ENCODE assay signal across 13 cellular contexts in the genomic region with DNA sequence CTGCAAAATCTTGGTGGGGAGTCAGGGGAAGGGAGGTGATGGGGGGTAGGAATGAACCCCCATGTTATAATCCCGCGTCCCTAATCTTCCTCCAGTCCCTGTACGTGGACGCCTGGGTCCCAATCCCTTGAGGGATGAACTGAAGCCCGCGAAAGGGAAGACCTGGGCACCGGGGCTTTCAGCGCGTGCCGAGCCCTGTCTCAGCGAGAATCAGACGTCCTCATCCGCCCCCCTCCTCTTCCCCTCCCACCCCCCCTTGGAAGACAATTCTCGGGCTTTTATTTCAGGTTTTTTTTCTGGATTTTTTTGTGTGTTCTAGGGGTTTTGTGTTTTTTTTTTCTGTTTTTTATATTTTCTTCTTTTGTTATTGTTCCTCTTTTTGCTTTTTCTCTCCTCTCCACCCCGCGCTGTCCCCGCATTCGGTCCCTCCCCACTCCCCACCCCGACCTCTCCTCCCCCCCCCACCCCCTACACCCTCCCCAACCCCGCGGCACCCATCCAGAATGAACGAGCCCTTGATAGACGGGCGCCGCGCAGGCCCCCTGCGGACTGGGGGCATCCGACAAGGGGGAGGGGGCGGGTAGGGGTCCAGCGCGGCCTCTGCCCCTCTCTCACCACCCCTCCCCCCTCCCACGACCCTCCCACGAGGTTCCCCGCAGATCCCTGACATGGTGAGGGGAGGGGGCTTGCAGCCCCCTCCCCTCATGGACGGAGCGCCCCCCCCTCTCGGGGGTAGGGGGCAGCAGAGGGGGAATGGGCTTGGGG. TPM values are rescaled to one million over a fixed set of nuclear protein-coding genes. Genes with fewer than 3 reads are reported as not detected.
DNase-seq lines count a peak whose midpoint lies in the region; ATAC-seq and TF ChIP-seq lines count a peak whose summit lies in the region.
"Had no signal": no experiment of that assay in that cellular context is flagged by ENCODE, and none has a peak within 500 bp of the region (broad histone marks: within the 10 kb centered on the region; RNA-seq: fewer than 3 reads in every experiment).

No MANE protein-coding gene starts in this region.

- no peak for ATAC-seq in HCT116
- no peak for ATAC-seq in naive thymus-derived CD4-positive, alpha-beta T cell
- no peak for ATAC-seq in GM19397 (IDR thresholded peaks at IDR 0.05; ENCODE audit: unreplicated experiment)
- ATAC-seq in HG02571 (IDR thresholded peaks at IDR 0.05; ENCODE audit: unreplicated experiment) = no peak
- ATAC-seq: GM12878 had no signal

- no peak for TF ChIP-seq RAD21 in HCT116 (IDR thresholded peaks at IDR 0.05; ENCODE audit: low read depth)

- 0 out of 2 replicates have a peak overlapping the region, but pooled peaks have one; percentile 81 for H3K27ac ChIP-seq in HCT116 (ENCODE audit: low read depth, low read length)
- no peak overlapping the region for H3K27ac ChIP-seq in naive thymus-derived CD4-positive, alpha-beta T cell (ENCODE audit: low read depth, low read length)

- peak overlapping the region; percentile 92 for H3K4me2 ChIP-seq in HCT116 (ENCODE audit: low read length)

- POLR2A ChIA-PET in AG04449 (lab: Yijun Ruan, JAX) = no interaction called here
- POLR2A ChIA-PET in HCT116 (lab: Charles Lee) = no interaction called here
- POLR2A ChIA-PET in naive thymus-derived CD4-positive, alpha-beta T cell (lab: Charles Lee) = no interaction called here

- H3K9me3 ChIP-seq in HCT116 (ENCODE audit: control insufficient read depth in 1 of 2, insufficient read depth in 1 of 2, low read depth in 1 of 2, low read length in 2 of 2) = no peaks in the 10 kb centered on the region
- peaks cover 0 to 17% (median 0%) of the 10 kb centered on the region in 3 experiments for H3K9me3 ChIP-seq in naive thymus-derived CD4-positive, alpha-beta T cell (ENCODE audit: control insufficient read depth in 2 of 3, low read length in 3 of 3)
- H3K9me3 ChIP-seq: mucosa of descending colon had no signal

- H3K79me2 ChIP-seq in HCT116 (ENCODE audit: insufficient read depth, low read length) = no peaks in the 10 kb centered on the region

- TF ChIP-seq POLR2A in HCT116 (IDR thresholded peaks at IDR 0.05; ENCODE audit: borderline replicate concordance, extremely low read depth, insufficient read depth, insufficient read length) = no peak

- no peak overlapping the region for H2AFZ ChIP-seq in HCT116 (ENCODE audit: low read depth, low read length, poor library complexity, severe bottlenecking)

- H3K36me3 ChIP-seq in HCT116 (ENCODE audit: control insufficient read depth in 1 of 2, insufficient read depth in 2 of 2, low read length in 2 of 2) = no peaks in the 10 kb centered on the region
- H3K36me3 ChIP-seq in naive thymus-derived CD4-positive, alpha-beta T cell (ENCODE audit: control insufficient read depth in 2 of 3, insufficient read depth in 3 of 3, low read length in 3 of 3) = no peaks in the 10 kb centered on the region

- peaks cover 0 to 27% of the 10 kb centered on the region in 2 experiments; a peak in 3 of 4 replicates for H3K4me1 ChIP-seq in HCT116 (ENCODE audit: control insufficient read depth in 1 of 2, insufficient read depth in 2 of 2, low read length in 2 of 2)
- peaks cover 4 to 11% of the 10 kb centered on the region in 2 donors for H3K4me1 ChIP-seq in naive thymus-derived CD4-positive, alpha-beta T cell (ENCODE audit: control insufficient read depth in 2 of 2, insufficient read depth in 2 of 2, low read length in 2 of 2)
- H3K4me1 ChIP-seq: Caco-2 had no signal

- H3K4me3 Mint-ChIP-seq in brain = peak overlapping the region in 3 of 5 experiments; percentile 88 to 90 (median 90)
- peak overlapping the region in 8 of 10 donors; percentile 16 to 84 (median 58) for H3K4me3 Mint-ChIP-seq in naive thymus-derived CD4-positive, alpha-beta T cell

- RAD21 ChIA-PET in HCT116 (lab: Charles Lee; ENCODE audit: low non-redundant PET in 1 of 2, low total read pairs in 2 of 2, uncharacterized antibody in 2 of 2, unreplicated experiment in 2 of 2) = no interaction called here

- CTCF ChIA-PET in AG04449 (lab: Yijun Ruan, JAX) (interaction anchor here (1.5 kb wide), 1 partner anchor 10 kb away, joined by 19 read pairs; no protein-coding TSS in a partner anchor), HCT116 (lab: Charles Lee) (no interaction called here)
- CTCF ChIA-PET in naive thymus-derived CD4-positive, alpha-beta T cell (lab: Charles Lee) = no interaction called here

- no peaks in the 10 kb centered on the region for H3K9me2 ChIP-seq in HCT116 (ENCODE audit: insufficient read depth)

- peaks cover 0 to 89% (median 4%) of the 10 kb centered on the region in 5 experiments for H3K9me3 Mint-ChIP-seq in brain
- H3K9me3 Mint-ChIP-seq in naive thymus-derived CD4-positive, alpha-beta T cell = peaks cover 9 to 57% (median 20%) of the 10 kb centered on the region in 11 donors

- TF ChIP-seq CTCF in AG04449 (IDR thresholded peaks at IDR 0.05; ENCODE audit: insufficient read depth, low read length, missing control alignments) = no peak
- no peak for TF ChIP-seq CTCF in HCT116 (IDR thresholded peaks at IDR 0.05 in 2 of 3, conservative IDR thresholded peaks at IDR 0.05 in 1 of 3; ENCODE audit: borderline replicate concordance in 1 of 3, insufficient read depth in 1 of 3, low read depth in 2 of 3, low read length in 2 of 3)
- no peak for TF ChIP-seq CTCF in brain (conservative IDR thresholded peaks at IDR 0.05)

- H3K36me3 Mint-ChIP-seq in brain = no peaks in the 10 kb centered on the region
- H3K36me3 Mint-ChIP-seq in naive thymus-derived CD4-positive, alpha-beta T cell = peaks cover 0 to 21% (median 10%) of the 10 kb centered on the region in 5 donors

- DNase-seq in AG04449 (ENCODE audit: low read depth, low spot score) (no peak), HCT116 (ENCODE audit: low read depth, low spot score) (no peak), NCI-H226 (no peak)
- no peak for DNase-seq in naive thymus-derived CD4-positive, alpha-beta T cell
- DNase-seq in activated T-cell treated with anti-CD3 and anti-CD28 coated beads, Interleukin-2, amount 50 U/mL, for 1 hour = no peak
- DNase-seq: Caco-2, cortex of kidney had no signal

- no peaks in the 10 kb centered on the region for H3K27me3 ChIP-seq in HCT116 (ENCODE audit: insufficient read depth, low read length)
- H3K27me3 ChIP-seq in naive thymus-derived CD4-positive, alpha-beta T cell (ENCODE audit: control insufficient read depth in 2 of 2, insufficient read depth in 2 of 2, low read length in 2 of 2) = peaks cover 4% of the 10 kb centered on the region in 2 donors

- H3K27me3 Mint-ChIP-seq in brain = peaks cover 9% of the 10 kb centered on the region
- peaks cover 53 to 83% (median 71%) of the 10 kb centered on the region in 5 donors for H3K27me3 Mint-ChIP-seq in naive thymus-derived CD4-positive, alpha-beta T cell

- H3K27ac Mint-ChIP-seq in brain = peak overlapping the region in 3 of 5 experiments; percentile 93 to 97 (median 95)
- H3K27ac Mint-ChIP-seq in naive thymus-derived CD4-positive, alpha-beta T cell = no peak overlapping the region

- peak overlapping the region; percentile 33; the same call in 1 of the 2 replicates for H3K4me3 ChIP-seq in AG04449 (ENCODE audit: low read depth, low read length)
- H3K4me3 ChIP-seq in HCT116 (replicated peaks in 1 of 2; ENCODE audit: low read depth in 1 of 2, low read length in 2 of 2) = peak overlapping the region; percentile 11 to 74
- H3K4me3 ChIP-seq in naive thymus-derived CD4-positive, alpha-beta T cell (ENCODE audit: low read length) = peak overlapping the region; percentile 8
- H3K4me3 ChIP-seq: GM12878, mucosa of descending colon had no signal

- intact Hi-C loops in HCT116 (cut with micrococcal nuclease) = loop anchor here (5.0 to 10.0 kb wide), 2 partner anchors 125 to 292 kb away; a partner anchor contains a TSS
- intact Hi-C loops in naive thymus-derived CD4-positive, alpha-beta T cell (cut with micrococcal nuclease) = no loop called here

- peaks cover 57% of the 10 kb centered on the region for H3K4me1 Mint-ChIP-seq in brain
- H3K4me1 Mint-ChIP-seq in naive thymus-derived CD4-positive, alpha-beta T cell = peaks cover 10 to 23% (median 16%) of the 10 kb centered on the region in 7 donors

- no peaks in the 10 kb centered on the region for H4K20me1 ChIP-seq in HCT116 (ENCODE audit: insufficient read depth)

- no TSS peak for BruUV-seq in HCT116 (replicated peaks; lab: Mats Ljungman, UMichigan)

- H3K9ac ChIP-seq in HCT116 (ENCODE audit: low read length) = no peak overlapping the region

TF ChIP-seq in HCT116, 20 proteins besides CTCF, POLR2A, EP300 and RAD21 (continues in another document):
- TF ChIP-seq ZNF274 (IDR thresholded peaks at IDR 0.05; ENCODE audit: low read depth, low read length) = no peak

RNA-seq across cellular contexts. Expression of a gene that starts 10.3 kb away (rescaled TPM):
- 14.5 TPM for total RNA-seq in HCT116 (2021; ENCODE audit: unreplicated experiment)
- 12.4 and 14.8 TPM in 2 replicates for polyA plus RNA-seq in HCT116 (2012)
- polyA plus RNA-seq in brain (ENCODE audit: insufficient read depth, low read depth, low replicate concordance) = not detected
- total RNA-seq in naive thymus-derived CD4-positive, alpha-beta T cell = under 1 TPM in 1 of 5 experiments, not detected in 4; 0.98 TPM
- polyA plus RNA-seq in naive thymus-derived CD4-positive, alpha-beta T cell = 1 to 10 TPM in 1 of 2 donors, not detected in 1; 1.0 TPM
- total RNA-seq: HT-29 had no signal
- polyA plus RNA-seq: GM12878 had no signal

RNA-seq across cellular contexts. Expression of a gene that starts 19.8 kb away (rescaled TPM):
- total RNA-seq in HCT116 (2021; ENCODE audit: unreplicated experiment) = 4.6 TPM
- 4.1 and 4.4 TPM in 2 replicates for polyA plus RNA-seq in HCT116 (2012)
- polyA plus RNA-seq in brain (ENCODE audit: insufficient read depth, low read depth, low replicate concordance) = 9.4 TPM
- under 1 TPM in 2 of 5 experiments, not detected in 3; 0.13 TPM for total RNA-seq in naive thymus-derived CD4-positive, alpha-beta T cell
- under 1 TPM; 0.16 to 0.47 TPM for polyA plus RNA-seq in naive thymus-derived CD4-positive, alpha-beta T cell
- total RNA-seq: GM12878, HT-29 had no signal

Comparison
In these comparisons a context has a peak if more than half of its experiments do, and no peak if none do; other contexts are left out.
1. H3K27ac Mint-ChIP-seq: peak in brain (3 of 5); none in naive thymus-derived CD4-positive, alpha-beta T cell (0 of 9).
2. Peak in every context shown above with its lines, with median percentiles within 50 percentile points of each other: H3K4me3 ChIP-seq.